Comparison of ENCODE assay signal across 18 cellular contexts in genomic region chr3:177499779-177500423, GRCh38.
A peak's percentile ranks its signal among the peaks of the same experiment; 100 is the strongest.
DNase-seq lines count a peak whose midpoint lies in the region; ATAC-seq and TF ChIP-seq lines count a peak whose summit lies in the region.
"Had no signal": no experiment of that assay in that cellular context is flagged by ENCODE, and none has a peak within 500 bp of the region (broad histone marks: within the 10 kb centered on the region; RNA-seq: fewer than 3 reads in every experiment).

No MANE protein-coding gene starts in this region.

- H3K27me3 ChIP-seq in liver (ENCODE audit: control insufficient read depth in 4 of 4, insufficient read depth in 4 of 4, low read length in 3 of 4) (no peaks in the 10 kb centered on the region), trophoblast cell (ENCODE audit: insufficient read depth, low read length) (no peaks in the 10 kb centered on the region), left ventricle myocardium inferior (ENCODE audit: low read depth) (no peaks in the 10 kb centered on the region)

- H2BK5ac ChIP-seq in trophoblast cell (ENCODE audit: low read depth, low read length, poor library complexity) = no peak overlapping the region

- H3K18ac ChIP-seq in trophoblast cell (ENCODE audit: low read length) = no peak overlapping the region

- H2BK12ac ChIP-seq in trophoblast cell (ENCODE audit: low read length) = no peak overlapping the region

- H3K4me3 Mint-ChIP-seq in Calu3 (ENCODE audit: low read depth, unreplicated experiment) = no peak overlapping the region
- H3K4me3 Mint-ChIP-seq: IgD-negative memory B cell had no signal

- no peak overlapping the region for H2AK5ac ChIP-seq in trophoblast cell (ENCODE audit: low read length)

- H3K4me3 ChIP-seq in liver (ENCODE audit: low read depth in 1 of 3, low read length in 3 of 3) (no peak overlapping the region), trophoblast cell (ENCODE audit: low read depth, low read length) (no peak overlapping the region), left ventricle myocardium inferior (no peak overlapping the region)
- H3K4me3 ChIP-seq: A549 had no signal

- TF ChIP-seq RAD21 in liver (IDR thresholded peaks at IDR 0.05) = peak; percentile 70 to 71

- BruUV-seq in Calu3 (replicated peaks; lab: Mats Ljungman, UMichigan) = no TSS peak

- no peak overlapping the region for H3K4ac ChIP-seq in trophoblast cell (ENCODE audit: low read depth, low read length)

- intact Hi-C loops in Calu3 (cut with micrococcal nuclease; ENCODE audit: unreplicated experiment) (loop anchor here (5.0 kb wide), 1 partner anchor 448 kb away; no protein-coding TSS in a partner anchor), posterior vena cava (cut with DNase I) (no loop called here), left ventricle myocardium inferior (cut with micrococcal nuclease) (no loop called here)

- in situ Hi-C loops in SK-MEL-5 (cut with HindIII; ENCODE audit: low pct_unique_long_range_greater_than_20kb, low sequenced_read_pairs) = no loop called here

- H3K27ac Mint-ChIP-seq in Calu3 (ENCODE audit: unreplicated experiment) = peak overlapping the region; percentile 0

- no peak overlapping the region for H3K14ac ChIP-seq in trophoblast cell (ENCODE audit: low read length)

- no peak overlapping the region for H4K91ac ChIP-seq in trophoblast cell (ENCODE audit: low read depth, low read length)

- peaks cover 31% of the 10 kb centered on the region for H3K4me1 Mint-ChIP-seq in Calu3 (ENCODE audit: low read depth, unreplicated experiment)

- no peak overlapping the region for H2AFZ ChIP-seq in trophoblast cell (ENCODE audit: insufficient read depth, low read length, poor library complexity)

- H3K9me3 ChIP-seq in liver (ENCODE audit: control insufficient read depth in 4 of 4, low read length in 3 of 4) = no peaks in the 10 kb centered on the region
- H3K9me3 ChIP-seq in trophoblast cell (ENCODE audit: insufficient read depth, low read depth, low read length) = no peaks in the 10 kb centered on the region
- no peaks in the 10 kb centered on the region for H3K9me3 ChIP-seq in left ventricle myocardium inferior (replicated peaks)
- H3K9me3 ChIP-seq: A549 had no signal

- H3K79me1 ChIP-seq in trophoblast cell (ENCODE audit: low read length) = no peaks in the 10 kb centered on the region

- no peaks in the 10 kb centered on the region for H3K9me3 Mint-ChIP-seq in Calu3 (ENCODE audit: low read depth, unreplicated experiment)
- H3K9me3 Mint-ChIP-seq: IgD-negative memory B cell had no signal

- CTCF ChIA-PET in Calu3 (lab: Charles Lee) = interaction anchor here (0.6 to 1.0 kb wide), 2 partner anchors 17 to 99 kb away, joined by 3 to 9 read pairs; no protein-coding TSS in a partner anchor

- TF ChIP-seq CTCF in Calu3 (IDR thresholded peaks at IDR 0.05; ENCODE audit: unreplicated experiment) = no peak
- TF ChIP-seq CTCF in liver (IDR thresholded peaks at IDR 0.05; ENCODE audit: low read depth, low read length, missing input control) = no peak
- no peak for TF ChIP-seq CTCF in left ventricle myocardium inferior (IDR thresholded peaks at IDR 0.05; ENCODE audit: borderline replicate concordance)

- H3K27ac ChIP-seq in liver (ENCODE audit: low read depth in 1 of 2, low read length in 2 of 2) = peak overlapping the region; percentile 0 to 73
- H3K27ac ChIP-seq in trophoblast cell (ENCODE audit: low read depth, low read length) = no peak overlapping the region
- no peak overlapping the region for H3K27ac ChIP-seq in left ventricle myocardium inferior (replicated peaks)
- H3K27ac ChIP-seq: A549, C4-2B had no signal

- 46% methylated on average over 8 of the region's 8 CpGs for WGBS in liver
- no CpG with 5 or more reads among the region's 8 CpGs for WGBS in trophoblast cell (ENCODE audit: extremely low coverage, insufficient coverage, insufficient read length)

- H3K23ac ChIP-seq in trophoblast cell (ENCODE audit: low read length) = no peak overlapping the region

- H3K27me3 Mint-ChIP-seq in Calu3 (ENCODE audit: unreplicated experiment) = no peaks in the 10 kb centered on the region
- H3K27me3 Mint-ChIP-seq: IgD-negative memory B cell had no signal

- peak; percentile 15 for DNase-seq in Calu3
- peak; percentile 93 for DNase-seq in SK-MEL-5 (ENCODE audit: low read depth, low spot score)
- DNase-seq in trophoblast cell = peak in 1 of 2 donors; percentile 21
- DNase-seq in posterior vena cava (ENCODE audit: low spot score) = no peak
- no peak for DNase-seq in left ventricle myocardium inferior
- no peak for DNase-seq in NCI-H187 (lab: John Stamatoyannopoulos, UW)
- DNase-seq: DMS79 treated with DMSO at 0.1 percent for 48 hours, GDM1, NCI-H1417, NCI-H2029, NCI-H2171 treated with DMSO at 0.1 percent for 48 hours, NCI-H510A, RPMI8226 had no signal

- no peak overlapping the region for H2BK120ac ChIP-seq in trophoblast cell (ENCODE audit: insufficient read depth, low read length, poor library complexity)

- H3K4me1 ChIP-seq in liver (ENCODE audit: control insufficient read depth in 4 of 4, insufficient read depth in 4 of 4, low read length in 3 of 4) (peaks cover 0 to 7% (median 2%) of the 10 kb centered on the region in 4 donors), trophoblast cell (ENCODE audit: control insufficient read depth in 1 of 2, insufficient read depth in 2 of 2, low read length in 2 of 2) (no peaks in the 10 kb centered on the region), left ventricle myocardium inferior (no peaks in the 10 kb centered on the region)

- peaks cover 6% of the 10 kb centered on the region for H3K36me3 Mint-ChIP-seq in Calu3 (ENCODE audit: insufficient read depth, unreplicated experiment)
- H3K36me3 Mint-ChIP-seq: IgD-negative memory B cell had no signal

- H3K79me2 ChIP-seq in trophoblast cell (ENCODE audit: control insufficient read depth, insufficient read depth, low read length, poor library complexity) = no peaks in the 10 kb centered on the region

- H4K8ac ChIP-seq in trophoblast cell (ENCODE audit: low read depth, low read length) = no peak overlapping the region

- no peak overlapping the region for H3K9ac ChIP-seq in liver (ENCODE audit: low read depth in 1 of 2, low read length in 2 of 2)
- H3K9ac ChIP-seq in trophoblast cell (ENCODE audit: low read length) = peak overlapping the region; percentile 25

- H3K4me2 ChIP-seq in trophoblast cell (ENCODE audit: low read length) = no peak overlapping the region
- H3K4me2 ChIP-seq: A549 had no signal

- ATAC-seq in HG03175 (IDR thresholded peaks at IDR 0.05; ENCODE audit: unreplicated experiment) = no peak
- ATAC-seq: A549 had no signal

- H3K36me3 ChIP-seq in liver (ENCODE audit: control insufficient read depth in 4 of 4, insufficient read depth in 3 of 4, low read depth in 1 of 4, low read length in 3 of 4) (no peaks in the 10 kb centered on the region), trophoblast cell (ENCODE audit: control insufficient read depth in 1 of 2, insufficient read depth in 2 of 2, low read length in 2 of 2) (no peaks in the 10 kb centered on the region), left ventricle myocardium inferior (no peaks in the 10 kb centered on the region)

- H4K12ac ChIP-seq in trophoblast cell (ENCODE audit: low read depth, low read length) = no peak overlapping the region

TF ChIP-seq in liver, 16 proteins besides CTCF, POLR2A, EP300 and RAD21 (continues in another document):
- TF ChIP-seq FOXA2 (IDR thresholded peaks at IDR 0.05) = peak; percentile 63
- peak; percentile 97 for TF ChIP-seq HNF4A (conservative IDR thresholded peaks at IDR 0.05)
- TF ChIP-seq, protein P1, sequence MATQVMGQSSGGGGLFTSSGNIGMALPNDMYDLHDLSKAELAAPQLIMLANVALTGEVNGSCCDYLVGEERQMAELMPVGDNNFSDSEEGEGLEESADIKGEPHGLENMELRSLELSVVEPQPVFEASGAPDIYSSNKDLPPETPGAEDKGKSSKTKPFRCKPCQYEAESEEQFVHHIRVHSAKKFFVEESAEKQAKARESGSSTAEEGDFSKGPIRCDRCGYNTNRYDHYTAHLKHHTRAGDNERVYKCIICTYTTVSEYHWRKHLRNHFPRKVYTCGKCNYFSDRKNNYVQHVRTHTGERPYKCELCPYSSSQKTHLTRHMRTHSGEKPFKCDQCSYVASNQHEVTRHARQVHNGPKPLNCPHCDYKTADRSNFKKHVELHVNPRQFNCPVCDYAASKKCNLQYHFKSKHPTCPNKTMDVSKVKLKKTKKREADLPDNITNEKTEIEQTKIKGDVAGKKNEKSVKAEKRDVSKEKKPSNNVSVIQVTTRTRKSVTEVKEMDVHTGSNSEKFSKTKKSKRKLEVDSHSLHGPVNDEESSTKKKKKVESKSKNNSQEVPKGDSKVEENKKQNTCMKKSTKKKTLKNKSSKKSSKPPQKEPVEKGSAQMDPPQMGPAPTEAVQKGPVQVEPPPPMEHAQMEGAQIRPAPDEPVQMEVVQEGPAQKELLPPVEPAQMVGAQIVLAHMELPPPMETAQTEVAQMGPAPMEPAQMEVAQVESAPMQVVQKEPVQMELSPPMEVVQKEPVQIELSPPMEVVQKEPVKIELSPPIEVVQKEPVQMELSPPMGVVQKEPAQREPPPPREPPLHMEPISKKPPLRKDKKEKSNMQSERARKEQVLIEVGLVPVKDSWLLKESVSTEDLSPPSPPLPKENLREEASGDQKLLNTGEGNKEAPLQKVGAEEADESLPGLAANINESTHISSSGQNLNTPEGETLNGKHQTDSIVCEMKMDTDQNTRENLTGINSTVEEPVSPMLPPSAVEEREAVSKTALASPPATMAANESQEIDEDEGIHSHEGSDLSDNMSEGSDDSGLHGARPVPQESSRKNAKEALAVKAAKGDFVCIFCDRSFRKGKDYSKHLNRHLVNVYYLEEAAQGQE (IDR thresholded peaks at IDR 0.05) = peak; percentile 82
- TF ChIP-seq, protein P2, sequence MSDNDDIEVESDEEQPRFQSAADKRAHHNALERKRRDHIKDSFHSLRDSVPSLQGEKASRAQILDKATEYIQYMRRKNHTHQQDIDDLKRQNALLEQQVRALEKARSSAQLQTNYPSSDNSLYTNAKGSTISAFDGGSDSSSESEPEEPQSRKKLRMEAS (IDR thresholded peaks at IDR 0.05) = peak; percentile 65
- no peak for TF ChIP-seq GABPA (IDR thresholded peaks at IDR 0.05 in 1 of 2, conservative IDR thresholded peaks at IDR 0.05 in 1 of 2)
- no peak for TF ChIP-seq NR2F2 (IDR thresholded peaks at IDR 0.05)
- peak; percentile 85 for TF ChIP-seq RXRA (IDR thresholded peaks at IDR 0.05)
- no peak for TF ChIP-seq FOXA1 (IDR thresholded peaks at IDR 0.05)
- TF ChIP-seq SP1 (IDR thresholded peaks at IDR 0.05) = peak; percentile 97
- TF ChIP-seq, protein P3, sequence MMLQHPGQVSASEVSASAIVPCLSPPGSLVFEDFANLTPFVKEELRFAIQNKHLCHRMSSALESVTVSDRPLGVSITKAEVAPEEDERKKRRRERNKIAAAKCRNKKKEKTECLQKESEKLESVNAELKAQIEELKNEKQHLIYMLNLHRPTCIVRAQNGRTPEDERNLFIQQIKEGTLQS (IDR thresholded peaks at IDR 0.05) = peak; percentile 58
- TF ChIP-seq TAF1 (conservative IDR thresholded peaks at IDR 0.05) = no peak
- peak; percentile 91 for TF ChIP-seq HNF4G (IDR thresholded peaks at IDR 0.05)
- peak; percentile 85 for TF ChIP-seq YY1 (IDR thresholded peaks at IDR 0.05)

Comparison
In these comparisons a context has a peak if more than half of its experiments do, and no peak if none do; other contexts are left out.
1. DNase-seq: peak in Calu3 (single experiment) and SK-MEL-5 (single experiment); none in posterior vena cava (single experiment), left ventricle myocardium inferior (single experiment) and NCI-H187 (0 of 2).
2. H3K27ac ChIP-seq: peak in liver (2 of 2); none in trophoblast cell (single experiment) and left ventricle myocardium inferior (single experiment).